Comparison of ENCODE assay signal across 12 cellular contexts in the genomic region with DNA sequence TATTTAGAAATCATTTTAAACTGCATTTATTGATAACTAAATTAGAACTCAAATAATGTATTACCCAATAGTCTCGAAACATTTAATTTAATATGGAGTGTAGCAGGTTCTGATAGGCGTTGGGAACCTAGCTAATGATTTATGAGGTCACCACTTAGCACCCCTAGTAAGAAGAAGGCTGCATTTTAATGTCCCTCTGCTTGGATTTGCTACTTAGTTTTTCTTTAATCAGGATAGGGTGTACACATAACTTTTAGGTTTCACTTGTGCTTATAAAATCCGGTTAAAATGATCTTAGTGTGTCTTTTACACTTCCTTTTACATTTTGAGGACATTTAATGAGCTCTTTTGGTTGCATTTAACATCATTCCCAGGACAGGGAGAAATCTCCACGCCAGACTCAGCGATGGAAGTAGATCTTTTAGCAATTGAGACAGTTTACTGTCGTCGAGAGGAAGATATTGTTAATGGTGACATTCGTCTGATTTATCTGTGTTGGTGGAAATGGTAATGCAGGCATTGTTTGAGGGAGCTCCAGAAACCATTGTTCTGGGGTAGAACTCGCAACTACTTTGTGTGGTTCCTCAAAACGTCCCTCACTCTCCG. TPM values are rescaled to one million over a fixed set of nuclear protein-coding genes. Genes with fewer than 3 reads are reported as not detected.
DNase-seq lines count a peak whose midpoint lies in the region; ATAC-seq lines count a peak whose summit lies in the region.
"Had no signal": no experiment of that assay in that cellular context is flagged by ENCODE, and none has a peak within 500 bp of the region (broad histone marks: within the 10 kb centered on the region; RNA-seq: fewer than 3 reads in every experiment).

No MANE protein-coding gene starts in this region.

- no peak overlapping the region for H2BK120ac ChIP-seq in trophoblast cell (ENCODE audit: insufficient read depth, low read length, poor library complexity)

- H3K9me3 Mint-ChIP-seq in T-helper 1 cell treated with Interleukin-12 subunit alpha and Interleukin-12 subunit beta and Interleukin-4 antibody, amounts not matched to agents 30 μg/mL and 1 μg/mL, for 36 hours: peaks cover 31% of the 10 kb centered on the region
- H3K9me3 Mint-ChIP-seq in effector memory CD8-positive, alpha-beta T cell: peaks cover 10 to 21% of the 10 kb centered on the region in 2 donors

- peak overlapping the region; percentile 87 for H3K9ac ChIP-seq in trophoblast cell (ENCODE audit: low read length)

- peak overlapping the region; percentile 13 for H3K4me3 Mint-ChIP-seq in T-helper 1 cell treated with Interleukin-12 subunit alpha and Interleukin-12 subunit beta and Interleukin-4 antibody, amounts not matched to agents 30 μg/mL and 1 μg/mL, for 36 hours
- peak overlapping the region; percentile 56 to 65 for H3K4me3 Mint-ChIP-seq in effector memory CD8-positive, alpha-beta T cell

- peak overlapping the region; percentile 68 for H3K27ac ChIP-seq in trophoblast cell (ENCODE audit: low read depth, low read length)
- H3K27ac ChIP-seq: pancreas had no signal

- H4K91ac ChIP-seq in trophoblast cell (ENCODE audit: low read depth, low read length): peak overlapping the region; percentile 60

- H2BK12ac ChIP-seq in trophoblast cell (ENCODE audit: low read length): no peak overlapping the region

- no peak overlapping the region for H4K12ac ChIP-seq in trophoblast cell (ENCODE audit: low read depth, low read length)

- H3K18ac ChIP-seq in trophoblast cell (ENCODE audit: low read length): peak overlapping the region; percentile 90

- no peak overlapping the region for H3K23ac ChIP-seq in trophoblast cell (ENCODE audit: low read length)

- peak overlapping the region; percentile 66 for H3K4me2 ChIP-seq in trophoblast cell (ENCODE audit: low read length)

- H3K79me1 ChIP-seq in trophoblast cell (ENCODE audit: low read length): peaks cover 47% of the 10 kb centered on the region

- H3K36me3 ChIP-seq in trophoblast cell (ENCODE audit: control insufficient read depth in 1 of 2, insufficient read depth in 2 of 2, low read length in 2 of 2): peaks cover 24 to 27% of the 10 kb centered on the region in 2 experiments
- H3K36me3 ChIP-seq: pancreas had no signal

- H2AFZ ChIP-seq in trophoblast cell (ENCODE audit: insufficient read depth, low read length, poor library complexity): no peak overlapping the region

- H3K36me3 Mint-ChIP-seq in T-helper 1 cell treated with Interleukin-12 subunit alpha and Interleukin-12 subunit beta and Interleukin-4 antibody, amounts not matched to agents 30 μg/mL and 1 μg/mL, for 36 hours (ENCODE audit: low read depth): peaks cover 30% of the 10 kb centered on the region
- H3K36me3 Mint-ChIP-seq in effector memory CD8-positive, alpha-beta T cell (ENCODE audit: insufficient read depth): peaks cover 27% of the 10 kb centered on the region

- H3K4me1 Mint-ChIP-seq in T-helper 1 cell treated with Interleukin-12 subunit alpha and Interleukin-12 subunit beta and Interleukin-4 antibody, amounts not matched to agents 30 μg/mL and 1 μg/mL, for 36 hours (ENCODE audit: low read depth): peaks cover 29% of the 10 kb centered on the region
- peaks cover 26 to 27% of the 10 kb centered on the region in 2 donors for H3K4me1 Mint-ChIP-seq in effector memory CD8-positive, alpha-beta T cell (ENCODE audit: low read depth in 2 of 2)

- H4K8ac ChIP-seq in trophoblast cell (ENCODE audit: low read depth, low read length): peak overlapping the region; percentile 40

- peak overlapping the region; percentile 68 for H3K14ac ChIP-seq in trophoblast cell (ENCODE audit: low read length)

- H3K4me3 ChIP-seq in trophoblast cell (ENCODE audit: low read depth, low read length): no peak overlapping the region
- H3K4me3 ChIP-seq: pancreas had no signal

- peak overlapping the region; percentile 73 for H3K27ac Mint-ChIP-seq in T-helper 1 cell treated with Interleukin-12 subunit alpha and Interleukin-12 subunit beta and Interleukin-4 antibody, amounts not matched to agents 30 μg/mL and 1 μg/mL, for 36 hours
- peak overlapping the region in 1 of 2 donors; percentile 67 for H3K27ac Mint-ChIP-seq in effector memory CD8-positive, alpha-beta T cell

- no CpG with 5 or more reads among the region's 11 CpGs for WGBS in trophoblast cell (ENCODE audit: extremely low coverage, insufficient coverage, insufficient read length)

- ATAC-seq in effector memory CD8-positive, alpha-beta T cell (replicated peaks): no peak
- ATAC-seq in HG02678 (IDR thresholded peaks at IDR 0.05; ENCODE audit: unreplicated experiment): no peak
- ATAC-seq: activated CD4-positive, CD25-positive, alpha-beta regulatory T cell treated with anti-CD3 and anti-CD28 coated beads, Interleukin-2, amount 50 U/mL, for 24 hours; pancreas had no signal

- peaks cover 85% of the 10 kb centered on the region for H3K27me3 Mint-ChIP-seq in T-helper 1 cell treated with Interleukin-12 subunit alpha and Interleukin-12 subunit beta and Interleukin-4 antibody, amounts not matched to agents 30 μg/mL and 1 μg/mL, for 36 hours (ENCODE audit: low read depth)
- peaks cover 64 to 77% of the 10 kb centered on the region in 2 donors for H3K27me3 Mint-ChIP-seq in effector memory CD8-positive, alpha-beta T cell

- H3K79me2 ChIP-seq in trophoblast cell (ENCODE audit: control insufficient read depth, insufficient read depth, low read length, poor library complexity): peaks cover 45% of the 10 kb centered on the region

- H3K9me3 ChIP-seq in trophoblast cell (ENCODE audit: insufficient read depth, low read depth, low read length): no peaks in the 10 kb centered on the region
- H3K9me3 ChIP-seq: pancreas had no signal

- H2AK5ac ChIP-seq in trophoblast cell (ENCODE audit: low read length): no peak overlapping the region

- H2BK5ac ChIP-seq in trophoblast cell (ENCODE audit: low read depth, low read length, poor library complexity): peak overlapping the region; percentile 84

- DNase-seq in T-helper 1 cell: no peak
- peak; percentile 42 for DNase-seq in NCI-H2081 treated with DMSO at 0.1 percent for 48 hours (lab: John Stamatoyannopoulos, UW)
- DNase-seq in effector memory CD8-positive, alpha-beta T cell: no peak
- no peak for DNase-seq in trophoblast cell
- DNase-seq in stimulated activated CD4-positive, alpha-beta T cell treated with anti-CD3 and anti-CD28 coated beads, Interleukin-12 subunit alpha, Interleukin-12 subunit beta, amount 100 ng/mL, for 4 hours: no peak
- DNase-seq in hepatic stellate cell (ENCODE audit: low spot score): no peak
- DNase-seq: activated naive CD4-positive, alpha-beta T cell treated with anti-CD3 and anti-CD28 coated beads, Interleukin-2, amount 50 U/mL, for 16 hours; NCI-H1092 had no signal

- no peaks in the 10 kb centered on the region for H3K27me3 ChIP-seq in trophoblast cell (ENCODE audit: insufficient read depth, low read length)

- H3K4me1 ChIP-seq in trophoblast cell (ENCODE audit: control insufficient read depth in 1 of 2, insufficient read depth in 2 of 2, low read length in 2 of 2): peaks cover 7 to 11% of the 10 kb centered on the region in 2 experiments

- peak overlapping the region; percentile 94 for H3K4ac ChIP-seq in trophoblast cell (ENCODE audit: low read depth, low read length)

RNA-seq across cellular contexts. Expression of a gene that starts 5.6 kb away (rescaled TPM):
- 329 and 338 TPM in 2 replicates for polyA plus RNA-seq in trophoblast cell (2013)
